Comparison of ENCODE assay signal across 10 cellular contexts in genomic region chr4:138835833-138836521, GRCh38.
DNase-seq lines count a peak whose midpoint lies in the region; ATAC-seq, FAIRE-seq and TF ChIP-seq lines count a peak whose summit lies in the region.
"Had no signal": no experiment of that assay in that cellular context is flagged by ENCODE, and none has a peak within 500 bp of the region (broad histone marks: within the 10 kb centered on the region; RNA-seq: fewer than 3 reads in every experiment).

No MANE protein-coding gene starts in this region.

- H3K27me3 Mint-ChIP-seq in activated CD4-positive, alpha-beta T cell treated with anti-CD3 and anti-CD28 coated beads for 36 hours = peaks cover 12% of the 10 kb centered on the region

- no peak for TF ChIP-seq CTCF in colonic mucosa (IDR thresholded peaks at IDR 0.05)

- H3K36me3 ChIP-seq in colonic mucosa = no peaks in the 10 kb centered on the region

- H3K4me3 ChIP-seq in colonic mucosa = no peak overlapping the region
- H3K4me3 ChIP-seq: SK-N-MC had no signal

- no peaks in the 10 kb centered on the region for H3K27me3 ChIP-seq in colonic mucosa

- H3K9ac ChIP-seq in colonic mucosa (ENCODE audit: low read depth in 2 of 2, low read length in 2 of 2) = no peak overlapping the region

- FAIRE-seq in frontal cortex (lab: Jason Lieb, UNC) = no peak

- DNase-seq in NCI-H1436 treated with DMSO at 0.1 percent for 48 hours (lab: John Stamatoyannopoulos, UW) = peak; percentile 4
- peak; percentile 40 for DNase-seq in colonic mucosa
- DNase-seq in lung microvascular endothelial cell (ENCODE audit: low read depth in 2 of 2) = peak; percentile 30 to 53
- no peak for DNase-seq in sciatic nerve (ENCODE audit: low spot score)
- no peak for DNase-seq in activated CD4-positive, alpha-beta T cell treated with anti-CD3 and anti-CD28 coated beads for 36 hours
- no peak for DNase-seq in frontal cortex (ENCODE audit: low spot score in 2 of 2)

- H3K4me3 Mint-ChIP-seq in activated CD4-positive, alpha-beta T cell treated with anti-CD3 and anti-CD28 coated beads for 36 hours = no peak overlapping the region
- H3K4me3 Mint-ChIP-seq: IgD-negative memory B cell had no signal

- intact Hi-C loops in colonic mucosa (cut with DNase I) = no loop called here
- intact Hi-C loops in sciatic nerve (cut with DNase I) = no loop called here
- intact Hi-C loops in activated CD4-positive, alpha-beta T cell treated with anti-CD3 and anti-CD28 coated beads for 36 hours (cut with DNase I, micrococcal nuclease) = no loop called here

- no peaks in the 10 kb centered on the region for H3K9me3 Mint-ChIP-seq in activated CD4-positive, alpha-beta T cell treated with anti-CD3 and anti-CD28 coated beads for 36 hours (ENCODE audit: low read depth)

- peak; percentile 37 for ATAC-seq in GM21619 (IDR thresholded peaks at IDR 0.05; ENCODE audit: unreplicated experiment)
- no peak for ATAC-seq in sciatic nerve
- no peak for ATAC-seq in activated CD4-positive, alpha-beta T cell treated with anti-CD3 and anti-CD28 coated beads for 36 hours
- ATAC-seq in HG02798 (IDR thresholded peaks at IDR 0.05; ENCODE audit: poor library complexity, unreplicated experiment) = no peak

- no peaks in the 10 kb centered on the region for H3K9me3 ChIP-seq in colonic mucosa

- H3K4me1 Mint-ChIP-seq in activated CD4-positive, alpha-beta T cell treated with anti-CD3 and anti-CD28 coated beads for 36 hours = peaks cover 8% of the 10 kb centered on the region
- H3K4me1 Mint-ChIP-seq: IgD-negative memory B cell had no signal

- H3K36me3 Mint-ChIP-seq in activated CD4-positive, alpha-beta T cell treated with anti-CD3 and anti-CD28 coated beads for 36 hours (ENCODE audit: low read depth) = no peaks in the 10 kb centered on the region

- H3K27ac ChIP-seq in colonic mucosa = no peak overlapping the region
- H3K27ac ChIP-seq: SK-N-MC had no signal

- no peaks in the 10 kb centered on the region for H3K4me1 ChIP-seq in colonic mucosa

- CTCF ChIA-PET in activated CD4-positive, alpha-beta T cell treated with anti-CD3 and anti-CD28 coated beads for 36 hours (lab: Charles Lee) = no interaction called here

- no peak overlapping the region for H3K27ac Mint-ChIP-seq in activated CD4-positive, alpha-beta T cell treated with anti-CD3 and anti-CD28 coated beads for 36 hours
- H3K27ac Mint-ChIP-seq: IgD-negative memory B cell had no signal

- POLR2A ChIA-PET in activated CD4-positive, alpha-beta T cell treated with anti-CD3 and anti-CD28 coated beads for 36 hours (lab: Charles Lee) = no interaction called here

Comparison
In these comparisons a context has a peak if more than half of its experiments do, and no peak if none do; other contexts are left out.
1. DNase-seq: peak in NCI-H1436 treated with DMSO at 0.1 percent for 48 hours (single experiment), colonic mucosa (single experiment) and lung microvascular endothelial cell (2 of 2); none in sciatic nerve (single experiment), activated CD4-positive, alpha-beta T cell treated with anti-CD3 and anti-CD28 coated beads for 36 hours (single experiment) and frontal cortex (0 of 2).